8 cellular contexts compared by ENCODE assay signal in genomic region chr3:41961061-41961749, GRCh38.
DNase-seq lines count a peak whose midpoint lies in the region; ATAC-seq lines count a peak whose summit lies in the region.

No MANE protein-coding gene starts in this region.

- H3K27me3 ChIP-seq in endocrine pancreas (ENCODE audit: control insufficient read depth, insufficient read depth, low read length), result no peaks in the 10 kb centered on the region

- no peaks in the 10 kb centered on the region for H3K9me3 ChIP-seq in endocrine pancreas (ENCODE audit: control insufficient read depth, low read length)

- no peaks in the 10 kb centered on the region for H3K4me1 ChIP-seq in endocrine pancreas (ENCODE audit: control insufficient read depth, insufficient read depth, low read length)

- peak; percentile 43 for DNase-seq in NCI-H82 (lab: John Stamatoyannopoulos, UW)
- DNase-seq in NCI-H82 treated with DMSO at 0.1 percent for 48 hours (lab: John Stamatoyannopoulos, UW; ENCODE audit: unreplicated experiment), result no peak
- peak; percentile 41 for DNase-seq in NCI-H345 treated with DMSO at 0.1 percent for 48 hours (lab: John Stamatoyannopoulos, UW; ENCODE audit: unreplicated experiment)
- peak; percentile 12 to 22 for DNase-seq in activated CD8-positive, alpha-beta memory T cell treated with anti-CD3 and anti-CD28 coated beads for 4 hours (ENCODE audit: low read depth in 2 of 2)
- peak; percentile 48 for DNase-seq in midbrain (lab: John Stamatoyannopoulos, UW)
- DNase-seq in stimulated activated CD8-positive, alpha-beta memory T cell treated with anti-CD3 and anti-CD28 coated beads, Interleukin-15, amount 100 ng/mL, for 1 hour (ENCODE audit: low read depth), result peak; percentile 22

- H3K4me3 ChIP-seq in endocrine pancreas (ENCODE audit: control insufficient read depth, insufficient read depth, low read length), result peak overlapping the region; percentile 79

- ATAC-seq in HG03025 (IDR thresholded peaks at IDR 0.05; ENCODE audit: low FRiP score, unreplicated experiment), result peak; percentile 27

- peak overlapping the region; percentile 76 for H3K9ac ChIP-seq in endocrine pancreas (ENCODE audit: control insufficient read depth, insufficient read depth, low read length)

- H3K36me3 ChIP-seq in endocrine pancreas (ENCODE audit: control insufficient read depth, insufficient read depth, low read length), result no peaks in the 10 kb centered on the region
